9 cellular contexts compared by ENCODE assay signal in genomic region chr10:82811621-82812020, GRCh38.
DNase-seq lines count a peak whose midpoint lies in the region; ATAC-seq, FAIRE-seq and TF ChIP-seq lines count a peak whose summit lies in the region.
"Had no signal": no experiment of that assay in that cellular context is flagged by ENCODE, and none has a peak within 500 bp of the region (broad histone marks: within the 10 kb centered on the region; RNA-seq: fewer than 3 reads in every experiment).

No MANE protein-coding gene starts in this region.

- intact Hi-C loops in tibial artery (cut with DNase I; ENCODE audit: low total_unique reads) = no loop called here

- no peak overlapping the region for H3K27ac ChIP-seq in tibial artery

- in situ Hi-C loops in SK-MEL-5 (cut with HindIII; ENCODE audit: low pct_unique_long_range_greater_than_20kb, low sequenced_read_pairs) = no loop called here

- no peak overlapping the region for H3K4me3 ChIP-seq in tibial artery
- H3K4me3 ChIP-seq: HAP-1 had no signal

- no peaks in the 10 kb centered on the region for H3K36me3 ChIP-seq in tibial artery
- H3K36me3 ChIP-seq: HAP-1 had no signal

- TF ChIP-seq CTCF in D721Med (IDR thresholded peaks at IDR 0.05; ENCODE audit: insufficient read depth, missing control alignments) (peak; percentile 37), tibial artery (IDR thresholded peaks at IDR 0.05) (peak in 1 of 2 experiments; percentile 19)

- ATAC-seq in GM21390 (IDR thresholded peaks at IDR 0.05; ENCODE audit: unreplicated experiment) = peak; percentile 74

- H3K27me3 ChIP-seq in tibial artery = no peaks in the 10 kb centered on the region

- no peaks in the 10 kb centered on the region for H3K4me1 ChIP-seq in tibial artery
- H3K4me1 ChIP-seq: HAP-1 had no signal

- DNase-seq in D721Med (ENCODE audit: insufficient read length, low spot score) (no peak), SK-MEL-5 (ENCODE audit: low read depth, low spot score) (peak; percentile 59), islet precursor cell (peak; percentile 73), cerebellar cortex (ENCODE audit: low spot score) (no peak), COR-L47 (lab: John Stamatoyannopoulos, UW) (no peak), SHP77 treated with DMSO at 0.1 percent for 48 hours (lab: John Stamatoyannopoulos, UW) (no peak), tibial artery (no peak)

- H3K9me3 ChIP-seq in tibial artery = no peaks in the 10 kb centered on the region
- H3K9me3 ChIP-seq: HAP-1 had no signal

- FAIRE-seq in D721Med (lab: Jason Lieb, UNC) = no peak

Comparison
In these comparisons a context has a peak if more than half of its experiments do, and no peak if none do; other contexts are left out.
1. DNase-seq: peak in SK-MEL-5 (single experiment) and islet precursor cell (single experiment); none in D721Med (single experiment), cerebellar cortex (single experiment), COR-L47 (single experiment), SHP77 treated with DMSO at 0.1 percent for 48 hours (single experiment) and tibial artery (0 of 2).